In the genomic region with DNA sequence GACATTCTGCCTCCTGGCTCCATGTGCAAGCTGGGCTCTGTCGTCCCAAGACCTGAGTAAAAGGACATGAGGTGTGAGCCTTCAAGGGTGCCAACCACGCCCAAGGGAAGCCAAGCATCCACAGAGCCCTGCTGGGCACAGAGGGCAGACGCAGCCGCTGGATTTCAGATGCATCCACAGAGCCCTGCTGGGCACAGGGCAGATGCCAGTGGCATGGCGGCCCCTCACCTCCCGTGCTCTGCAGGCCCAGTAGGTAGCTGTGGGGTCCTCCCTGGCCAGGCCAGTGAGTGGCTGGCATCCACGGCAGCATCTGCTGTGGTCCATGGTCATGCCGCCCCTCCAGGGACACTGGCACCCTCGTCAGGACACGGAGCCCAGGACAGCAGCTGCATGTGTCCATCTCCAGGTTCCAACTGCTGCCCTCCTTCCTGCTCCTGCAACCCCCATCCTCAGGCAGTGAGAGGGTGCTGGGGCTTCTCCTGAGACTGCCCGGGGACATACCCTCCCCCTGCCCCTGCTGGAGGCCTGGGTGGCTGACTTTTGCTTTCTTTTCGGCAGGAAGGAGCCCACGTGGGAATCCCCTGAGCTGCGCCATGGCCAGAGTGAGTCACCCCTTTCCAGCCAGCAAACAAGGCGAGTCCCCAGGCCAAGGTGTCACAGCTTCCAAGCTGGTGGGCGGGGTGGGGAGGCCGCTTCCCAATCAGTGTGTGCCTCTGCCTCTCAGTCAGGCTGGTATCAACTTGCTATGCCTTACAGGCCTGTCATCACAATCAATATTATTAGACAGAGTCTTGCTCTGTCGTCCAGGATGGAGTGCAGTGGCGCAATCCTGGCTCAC, we compare ENCODE assay signal across 8 cellular contexts. TPM values are rescaled to one million over a fixed set of nuclear protein-coding genes. Genes with fewer than 3 reads are reported as not detected.
DNase-seq lines count a peak whose midpoint lies in the region; ATAC-seq, FAIRE-seq and TF ChIP-seq lines count a peak whose summit lies in the region.

No MANE protein-coding gene starts in this region.

- H3K27ac Mint-ChIP-seq in activated naive CD8-positive, alpha-beta T cell treated with anti-CD3 and anti-CD28 coated beads for 36 hours = peak overlapping the region; percentile 93

- TF ChIP-seq POLR2A in H54 (IDR thresholded peaks at IDR 0.05; ENCODE audit: low read depth, low read length) = no peak

- H3K27me3 Mint-ChIP-seq in activated naive CD8-positive, alpha-beta T cell treated with anti-CD3 and anti-CD28 coated beads for 36 hours = no peaks in the 10 kb centered on the region

- DNase-seq in COLO668 (lab: John Stamatoyannopoulos, UW; ENCODE audit: unreplicated experiment) = peak; percentile 80
- peak; percentile 100 for DNase-seq in H54 (ENCODE audit: insufficient read length, low spot score)
- DNase-seq in SW 1271 (lab: John Stamatoyannopoulos, UW) = peak; percentile 78 to 83
- peak; percentile 95 for DNase-seq in activated naive CD8-positive, alpha-beta T cell treated with anti-CD3 and anti-CD28 coated beads for 36 hours
- DNase-seq in kidney tubule cell (ENCODE audit: low spot score) = peak; percentile 95
- peak; percentile 84 to 94 for DNase-seq in stimulated activated CD8-positive, alpha-beta memory T cell treated with anti-CD3 and anti-CD28 coated beads, Interleukin-15, amount 100 ng/mL, for 4 hours (ENCODE audit: low read depth in 2 of 2)
- DNase-seq in NCI-H1436 (lab: John Stamatoyannopoulos, UW) = no peak

- peaks cover 22% of the 10 kb centered on the region for H3K36me3 Mint-ChIP-seq in activated naive CD8-positive, alpha-beta T cell treated with anti-CD3 and anti-CD28 coated beads for 36 hours

- no peak for ATAC-seq in HG02884 (IDR thresholded peaks at IDR 0.05; ENCODE audit: unreplicated experiment)

- no peaks in the 10 kb centered on the region for H3K9me3 Mint-ChIP-seq in activated naive CD8-positive, alpha-beta T cell treated with anti-CD3 and anti-CD28 coated beads for 36 hours

- FAIRE-seq in H54 (lab: Jason Lieb, UNC) = peak; percentile 90

- H3K4me1 Mint-ChIP-seq in activated naive CD8-positive, alpha-beta T cell treated with anti-CD3 and anti-CD28 coated beads for 36 hours = peaks cover 44% of the 10 kb centered on the region

- H3K4me3 Mint-ChIP-seq in activated naive CD8-positive, alpha-beta T cell treated with anti-CD3 and anti-CD28 coated beads for 36 hours = peak overlapping the region; percentile 72

RNA-seq across cellular contexts. Expression of a gene that starts 4.0 kb away (rescaled TPM):
- 10 to 100 TPM; 38.8 to 45.8 TPM for total RNA-seq in activated naive CD8-positive, alpha-beta T cell treated with anti-CD3 and anti-CD28 coated beads for 36 hours

RNA-seq across cellular contexts. Expression of a gene that starts 16.2 kb away (rescaled TPM):
- total RNA-seq in activated naive CD8-positive, alpha-beta T cell treated with anti-CD3 and anti-CD28 coated beads for 36 hours = 100 to 1,000 TPM; 276 to 284 TPM

RNA-seq across cellular contexts. Expression of a gene that starts 30.2 kb away (rescaled TPM):
- 10 to 100 TPM; 10.9 to 12.6 TPM for total RNA-seq in activated naive CD8-positive, alpha-beta T cell treated with anti-CD3 and anti-CD28 coated beads for 36 hours

RNA-seq across cellular contexts. Expression of a gene that starts 33.1 kb away (rescaled TPM):
- total RNA-seq in activated naive CD8-positive, alpha-beta T cell treated with anti-CD3 and anti-CD28 coated beads for 36 hours = 10 to 100 TPM; 93.0 to 97.8 TPM

RNA-seq across cellular contexts. Expression of a gene that starts 40.0 kb away (rescaled TPM):
- total RNA-seq in activated naive CD8-positive, alpha-beta T cell treated with anti-CD3 and anti-CD28 coated beads for 36 hours = 1 to 10 TPM; 2.8 to 3.1 TPM
